In genomic region chr19:512548-513365, GRCh38 we compare ENCODE assay signal across 1 cellular context.
A peak's percentile ranks its signal among the peaks of the same experiment; 100 is the strongest.
TF ChIP-seq lines count a peak whose summit lies in the region.

No MANE protein-coding gene starts in this region.

TF ChIP-seq in K562, 482 proteins besides CTCF, POLR2A, EP300 and RAD21 (continued from another document):
- TF ChIP-seq JUN (IDR thresholded peaks at IDR 0.05; ENCODE audit: borderline replicate concordance, low read depth, low read length), result no peak
- 0 out of 2 replicates have a peak, but pooled peaks have one; percentile 56 for TF ChIP-seq JUN (CRISPR knock-in tag; IDR thresholded peaks at IDR 0.05; ENCODE audit: borderline replicate concordance)
- peak; percentile 77 for TF ChIP-seq ATF7 (IDR thresholded peaks at IDR 0.05)
- peak; percentile 66; the same call in 1 of the 2 replicates for TF ChIP-seq ZFX (CRISPR knock-in tag; IDR thresholded peaks at IDR 0.05)
- TF ChIP-seq ELF1 (tag; IDR thresholded peaks at IDR 0.05), result no peak
- no peak for TF ChIP-seq PHB2 (IDR thresholded peaks at IDR 0.05; ENCODE audit: low read depth)
- 0 out of 2 replicates have a peak, but pooled peaks have one; percentile 63 for TF ChIP-seq FOXP4 (CRISPR knock-in tag; IDR thresholded peaks at IDR 0.05; ENCODE audit: borderline replicate concordance)
- TF ChIP-seq DPF2 (IDR thresholded peaks at IDR 0.05), result 0 out of 2 replicates have a peak, but pooled peaks have one; percentile 15
